ENCODE assay signal across 23 cellular contexts in the genomic region with DNA sequence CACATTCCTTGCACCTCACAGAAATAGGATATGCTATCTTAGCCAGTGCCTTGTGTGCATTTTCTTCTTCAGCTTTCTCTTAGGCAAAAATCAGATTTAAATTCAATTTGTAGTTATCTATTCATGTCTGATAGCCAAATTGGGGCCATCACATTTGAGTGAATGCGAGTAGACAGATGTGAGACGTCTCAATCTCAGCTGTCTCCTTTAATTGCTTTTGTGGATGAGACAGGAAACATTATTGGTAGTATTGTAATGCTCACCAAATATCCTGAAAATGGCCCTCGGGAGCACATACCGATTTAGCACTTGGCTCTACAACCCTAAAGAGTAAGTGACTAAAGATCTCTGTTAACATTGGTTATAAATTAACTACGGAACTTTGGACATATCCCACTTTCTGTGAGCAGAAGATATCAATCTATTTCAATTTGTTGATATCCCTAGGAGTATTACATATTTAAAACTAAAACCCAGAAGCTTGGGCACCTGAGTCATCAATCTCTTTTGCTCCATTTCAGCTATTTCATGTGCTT.
"Had no signal": no experiment of that assay in that cellular context is flagged by ENCODE, and none has a peak within 500 bp of the region (broad histone marks: within the 10 kb centered on the region; RNA-seq: fewer than 3 reads in every experiment).

No MANE protein-coding gene starts in this region.

- H3K4me2 ChIP-seq: SK-N-SH had no signal

- H3K36me3 ChIP-seq: MG63 had no signal

- FAIRE-seq: HTR-8/SVneo had no signal

- H3K27ac ChIP-seq: HL-60, RWPE1 had no signal

- H3K27me3 ChIP-seq: MG63 had no signal

- H3K9me3 ChIP-seq: SK-N-SH had no signal

- H3K9me2 ChIP-seq: SK-N-SH had no signal

- DNase-seq: IMR-90, Karpas-422, KG1, MG63, NCI-H1092, NCI-H1105 treated with DMSO at 0.1 percent for 48 hours, NCI-H1417 treated with DMSO at 0.1 percent for 48 hours, NCI-H146, NCI-H1694 treated with DMSO at 0.1 percent for 48 hours, NCI-H1930, NCI-H2081 treated with DMSO at 0.1 percent for 48 hours, NCI-H2171, NCI-H226, NCI-H446, NCI-H510A, NCI-H524 treated with DMSO at 0.1 percent for 48 hours, NCI-H69, NCI-H774, SHP77, SK-N-SH had no signal

- H3K4me3 ChIP-seq: MG63 had no signal
